Comparison of ENCODE assay signal across 21 cellular contexts in the genomic region with DNA sequence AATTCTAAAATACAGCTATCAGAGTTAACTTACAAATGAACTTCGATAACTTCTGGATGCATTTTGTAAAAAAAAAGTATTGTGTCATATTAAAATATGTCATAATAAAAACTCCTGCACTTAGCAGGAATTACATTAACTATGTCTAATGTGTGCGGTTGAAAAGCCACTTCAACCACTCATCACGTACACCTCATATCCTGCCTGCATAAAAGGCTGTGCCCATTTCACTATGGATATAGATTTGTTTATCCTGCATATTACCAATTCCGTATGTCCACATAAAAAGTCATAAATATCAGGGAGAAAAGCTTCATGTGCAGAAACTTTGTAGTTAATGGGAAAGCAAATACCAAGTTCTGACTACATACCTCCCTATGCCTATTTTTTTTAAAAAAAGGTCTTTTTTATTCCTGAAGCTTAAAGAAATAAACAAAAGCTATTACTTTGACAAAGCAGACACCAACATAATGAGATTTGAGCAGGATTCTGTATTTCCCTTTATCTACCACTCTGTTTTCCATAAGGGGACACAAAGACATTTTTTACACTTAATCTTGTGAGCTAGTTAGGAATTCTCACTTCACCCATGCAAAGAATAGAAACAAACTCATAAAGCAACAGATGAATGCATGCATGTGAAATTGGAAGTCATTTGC.
"Had no signal": no experiment of that assay in that cellular context is flagged by ENCODE, and none has a peak within 500 bp of the region (broad histone marks: within the 10 kb centered on the region; RNA-seq: fewer than 3 reads in every experiment).

No MANE protein-coding gene starts in this region.

- DNase-seq: activated CD4-positive, alpha-beta memory T cell treated with anti-CD3 and anti-CD28 coated beads for 36 hours; activated CD4-positive, alpha-beta T cell treated with anti-CD3 and anti-CD28 coated beads for 48 hours; activated CD4-positive, CD25-positive, alpha-beta regulatory T cell; activated CD8-positive, alpha-beta memory T cell treated with anti-CD3 and anti-CD28 coated beads, Interleukin-2, amount 10 ng/mL, durations not matched to agents 7 days and 5 days; activated effector memory CD4-positive, alpha-beta T cell treated with anti-CD3 and anti-CD28 coated beads, Interleukin-2, amount 50 U/mL, for 16 hours; activated naive CD4-positive, alpha-beta T cell treated with anti-CD3 and anti-CD28 coated beads, Interleukin-2, amount 10 ng/mL, durations not matched to agents 7 days and 5 days; activated T-cell treated with anti-CD3 and anti-CD28 coated beads for 4 hours; amygdala; cerebellar nuclear complex; cortex of kidney; endodermal cell; heart right ventricle; islet precursor cell; left cardiac atrium; right cardiac atrium; stimulated activated CD4-positive, alpha-beta T cell treated with anti-CD3 and anti-CD28 coated beads, Interleukin-4, amount 100 ng/mL, for 24 hours; stimulated activated naive CD8-positive, alpha-beta T cell treated with anti-CD3 and anti-CD28 coated beads, Interleukin-15, Interleukin-2, amounts not matched to agents 100 U/mL and 50 U/mL, for 24 hours had no signal

- H3K4me3 Mint-ChIP-seq: activated CD4-positive, alpha-beta memory T cell treated with anti-CD3 and anti-CD28 coated beads for 36 hours; activated CD8-positive, alpha-beta memory T cell treated with anti-CD3 and anti-CD28 coated beads, Interleukin-2, amount 10 ng/mL, durations not matched to agents 7 days and 5 days; activated naive CD4-positive, alpha-beta T cell treated with anti-CD3 and anti-CD28 coated beads, Interleukin-2, amount 10 ng/mL, durations not matched to agents 7 days and 5 days; endodermal cell; memory B cell; nephron had no signal

- H3K36me3 Mint-ChIP-seq: activated CD4-positive, alpha-beta memory T cell treated with anti-CD3 and anti-CD28 coated beads for 36 hours; activated CD8-positive, alpha-beta memory T cell treated with anti-CD3 and anti-CD28 coated beads, Interleukin-2, amount 10 ng/mL, durations not matched to agents 7 days and 5 days; activated naive CD4-positive, alpha-beta T cell treated with anti-CD3 and anti-CD28 coated beads, Interleukin-2, amount 10 ng/mL, durations not matched to agents 7 days and 5 days; memory B cell had no signal

- H3K4me3 ChIP-seq: heart right ventricle had no signal

- H3K9ac ChIP-seq: parathyroid adenoma had no signal

- ATAC-seq: activated CD8-positive, alpha-beta memory T cell treated with anti-CD3 and anti-CD28 coated beads, Interleukin-2, amount 10 ng/mL, durations not matched to agents 7 days and 5 days; heart right ventricle; left cardiac atrium; right cardiac atrium; stimulated activated naive CD8-positive, alpha-beta T cell treated with anti-CD3 and anti-CD28 coated beads, Interleukin-15, Interleukin-2, amounts not matched to agents 100 U/mL and 50 U/mL, for 24 hours had no signal

- H3K27me3 ChIP-seq: heart right ventricle had no signal

- H3K27me3 Mint-ChIP-seq: memory B cell had no signal

- H3K36me3 ChIP-seq: heart right ventricle had no signal

- H3K9me3 Mint-ChIP-seq: activated CD4-positive, alpha-beta memory T cell treated with anti-CD3 and anti-CD28 coated beads for 36 hours; activated naive CD4-positive, alpha-beta T cell treated with anti-CD3 and anti-CD28 coated beads, Interleukin-2, amount 10 ng/mL, durations not matched to agents 7 days and 5 days; endodermal cell; memory B cell had no signal

- H3K27ac ChIP-seq: epithelial cell of prostate, heart right ventricle, parathyroid adenoma had no signal

- H3K79me2 ChIP-seq: parathyroid adenoma had no signal

- H3K4me1 ChIP-seq: parathyroid adenoma had no signal

- H3K4me1 Mint-ChIP-seq: activated CD8-positive, alpha-beta memory T cell treated with anti-CD3 and anti-CD28 coated beads, Interleukin-2, amount 10 ng/mL, durations not matched to agents 7 days and 5 days; activated naive CD4-positive, alpha-beta T cell treated with anti-CD3 and anti-CD28 coated beads, Interleukin-2, amount 10 ng/mL, durations not matched to agents 7 days and 5 days; memory B cell had no signal

- H3K27ac Mint-ChIP-seq: activated CD4-positive, alpha-beta memory T cell treated with anti-CD3 and anti-CD28 coated beads for 36 hours; activated CD8-positive, alpha-beta memory T cell treated with anti-CD3 and anti-CD28 coated beads, Interleukin-2, amount 10 ng/mL, durations not matched to agents 7 days and 5 days; activated naive CD4-positive, alpha-beta T cell treated with anti-CD3 and anti-CD28 coated beads, Interleukin-2, amount 10 ng/mL, durations not matched to agents 7 days and 5 days; endodermal cell; memory B cell; nephron had no signal

- H2AFZ ChIP-seq: parathyroid adenoma had no signal
